ENCODE assay signal across 23 cellular contexts in the genomic region with DNA sequence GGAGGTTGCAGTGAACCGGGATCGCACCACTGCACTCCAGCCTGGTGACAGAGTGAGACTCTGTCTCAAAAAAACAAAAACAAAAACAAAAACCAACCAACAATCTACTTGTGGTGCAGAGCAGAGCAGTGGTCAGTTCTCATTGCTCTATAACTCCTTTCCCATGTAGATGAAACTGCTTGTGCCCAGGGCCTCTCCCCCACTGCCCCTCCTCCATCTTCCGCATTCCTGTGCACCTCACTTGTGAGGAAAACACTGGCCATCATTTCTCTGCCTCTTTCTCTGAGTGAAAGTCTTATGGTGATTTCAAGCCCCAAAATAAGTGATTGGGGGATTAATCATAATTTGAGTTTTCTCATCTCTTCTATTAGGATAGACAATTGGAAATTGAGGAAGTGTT.
DNase-seq lines count a peak whose midpoint lies in the region; FAIRE-seq and TF ChIP-seq lines count a peak whose summit lies in the region.
"Had no signal": no experiment of that assay in that cellular context is flagged by ENCODE, and none has a peak within 500 bp of the region (broad histone marks: within the 10 kb centered on the region; RNA-seq: fewer than 3 reads in every experiment).

No MANE protein-coding gene starts in this region.

- no peak overlapping the region for H3K14ac ChIP-seq in H1 (ENCODE audit: insufficient read length)

- H4K8ac ChIP-seq in H1 (ENCODE audit: extremely low read depth, insufficient read depth, low read length): no peak overlapping the region

- H2AK5ac ChIP-seq in H1 (ENCODE audit: low read depth, low read length): no peak overlapping the region

- no peak for TF ChIP-seq RAD21 in H1 (IDR thresholded peaks at IDR 0.05 in 1 of 2, conservative IDR thresholded peaks at IDR 0.05 in 1 of 2; ENCODE audit: low read depth in 2 of 2, low read length in 2 of 2)

- H3K79me1 ChIP-seq in H1 (ENCODE audit: low read depth, low read length): no peaks in the 10 kb centered on the region

- CTCF ChIA-PET in HEK293 (lab: Yijun Ruan, JAX) (interaction anchor here (0.9 to 2.6 kb wide), 3 partner anchors 11 to 112 kb away, joined by 3 to 17 read pairs (median 5); no protein-coding TSS in a partner anchor), H1 (lab: Charles Lee; ENCODE audit: partially characterized antibody) (interaction anchor here (1.1 to 2.1 kb wide), 3 partner anchors 103 to 117 kb away, joined by 5 to 6 read pairs (median 6); no protein-coding TSS in a partner anchor)

- no peak overlapping the region for H2BK120ac ChIP-seq in H1 (replicated peaks; ENCODE audit: low read depth, low read length)

- H4K20me1 ChIP-seq in H1 (replicated peaks in 1 of 2; ENCODE audit: control insufficient read depth in 1 of 2, insufficient read depth in 2 of 2, low read length in 2 of 2): no peaks in the 10 kb centered on the region
- H4K20me1 ChIP-seq in smooth muscle cell (ENCODE audit: low read depth): no peaks in the 10 kb centered on the region

- TF ChIP-seq POLR2A in H1 (IDR thresholded peaks at IDR 0.05; ENCODE audit: control extremely low read depth in 1 of 2, low read depth in 2 of 2, low read length in 2 of 2): no peak

- H3K4me3 ChIP-seq in HEK293 (ENCODE audit: low read depth, low read length) (no peak overlapping the region), H1 (ENCODE audit: extremely low read depth in 1 of 4, insufficient read depth in 2 of 4, low read depth in 3 of 4, low read length in 4 of 4) (no peak overlapping the region), smooth muscle cell (no peak overlapping the region)
- H3K4me3 ChIP-seq: A549; BLaER1 treated with 17β-estradiol and CSF1 and Interleukin-3, amounts not matched to agents 10 nM and 100 nM; GM23248; HAP-1 had no signal

- H3K18ac ChIP-seq in H1 (ENCODE audit: extremely low read depth, low read length): no peak overlapping the region

- no peak for TF ChIP-seq CTCF in HEK293 (tag by site-specific recombination; IDR thresholded peaks at IDR 0.05)
- TF ChIP-seq CTCF in H1 (IDR thresholded peaks at IDR 0.05; ENCODE audit: control extremely low read depth in 1 of 3, insufficient read depth in 1 of 3, low read depth in 1 of 3, low read length in 3 of 3): no peak
- TF ChIP-seq CTCF in GM13977 (IDR thresholded peaks at IDR 0.05; ENCODE audit: extremely low read depth, insufficient read depth, missing control alignments): no peak
- TF ChIP-seq CTCF in smooth muscle cell (IDR thresholded peaks at IDR 0.05; ENCODE audit: borderline replicate concordance, insufficient read depth, poor library complexity, severe bottlenecking): no peak

- no peaks in the 10 kb centered on the region for H3K36me3 ChIP-seq in HEK293 (ENCODE audit: control insufficient read depth in 2 of 2, insufficient read depth in 1 of 2, low read length in 2 of 2)
- H3K36me3 ChIP-seq in H1 (ENCODE audit: control insufficient read depth in 2 of 4, insufficient read depth in 4 of 4, low read length in 3 of 4): no peaks in the 10 kb centered on the region
- H3K36me3 ChIP-seq in smooth muscle cell (ENCODE audit: low read depth): no peaks in the 10 kb centered on the region
- H3K36me3 ChIP-seq: BE2C; BLaER1 treated with 17β-estradiol and CSF1 and Interleukin-3, amounts not matched to agents 10 nM and 100 nM; HAP-1 had no signal

- POLR2A ChIA-PET in HEK293 (lab: Yijun Ruan, JAX) (no interaction called here), H1 (lab: Charles Lee; ENCODE audit: partially characterized antibody) (no interaction called here)

- 88% methylated on average over 3 of the region's 3 CpGs; no CpG with 5 or more reads in 1 of the 2 experiments for WGBS in H1 (ENCODE audit: extremely low coverage in 1 of 2, insufficient coverage in 1 of 2, insufficient read length in 1 of 2, insufficient replicate concordance in 2 of 2, low coverage in 1 of 2, low lambda C conversion rate in 2 of 2, missing lambda C conversion rate in 1 of 2), 2 experiments
- WGBS in smooth muscle cell (ENCODE audit: low lambda C conversion rate): 90% methylated on average over 3 of the region's 3 CpGs

- no peak overlapping the region for H2BK12ac ChIP-seq in H1 (ENCODE audit: low read depth, low read length)

- H3K9me3 ChIP-seq in HEK293 (ENCODE audit: control insufficient read depth, insufficient read depth, low read depth, low read length): no peaks in the 10 kb centered on the region
- no peaks in the 10 kb centered on the region for H3K9me3 ChIP-seq in H1 (ENCODE audit: insufficient read depth in 2 of 2, low read depth in 1 of 2, low read length in 1 of 2)
- no peaks in the 10 kb centered on the region for H3K9me3 ChIP-seq in smooth muscle cell (replicated peaks; ENCODE audit: low read depth)
- H3K9me3 ChIP-seq: A549; BE2C; BLaER1 treated with 17β-estradiol and CSF1 and Interleukin-3, amounts not matched to agents 10 nM and 100 nM; HAP-1 had no signal

- in situ Hi-C loops in GM13977 (cut with MboI; ENCODE audit: low pct_unique_long_range_greater_than_20kb, low sequenced_read_pairs, unreplicated experiment): loop anchor here (25.0 kb wide), 1 partner anchor 328 kb away; a partner anchor contains a TSS

- H2BK5ac ChIP-seq in H1 (ENCODE audit: low read depth, low read length): no peak overlapping the region; the same call in 1 of the 2 replicates

- H3K27me3 ChIP-seq in H1 (replicated peaks in 1 of 4; ENCODE audit: control insufficient read depth in 3 of 4, extremely low read depth in 1 of 4, insufficient read depth in 3 of 4, low read length in 3 of 4): no peaks in the 10 kb centered on the region; a peak in 1 of 7 replicates
- peaks cover 99% of the 10 kb centered on the region for H3K27me3 ChIP-seq in smooth muscle cell (ENCODE audit: low read depth)
- H3K27me3 ChIP-seq: BLaER1 treated with 17β-estradiol and CSF1 and Interleukin-3, amounts not matched to agents 10 nM and 100 nM had no signal

- FAIRE-seq in H1 (lab: Jason Lieb, UNC): no peak
- FAIRE-seq: A549, D721Med, G401.6, GM12892, GM19239, H54 had no signal

- H3K9ac ChIP-seq in H1 (replicated peaks in 1 of 4; ENCODE audit: extremely low read depth in 1 of 4, low read depth in 3 of 4, low read length in 3 of 4) (no peak overlapping the region), smooth muscle cell (ENCODE audit: low read depth) (no peak overlapping the region)
- H3K9ac ChIP-seq: BLaER1 treated with 17β-estradiol and CSF1 and Interleukin-3, amounts not matched to agents 10 nM and 100 nM; GM23248 had no signal

- no peaks in the 10 kb centered on the region for H3F3A ChIP-seq in smooth muscle cell (ENCODE audit: low read depth)

- no peak for TF ChIP-seq EP300 in H1 (IDR thresholded peaks at IDR 0.05; ENCODE audit: borderline replicate concordance in 1 of 2, low read depth in 2 of 2, low read length in 2 of 2)

- H4K5ac ChIP-seq in H1 (ENCODE audit: insufficient read length, low read depth, low read length): no peak overlapping the region

- H3K27ac ChIP-seq in HEK293 (ENCODE audit: extremely low read depth, low read depth, low read length) (no peak overlapping the region), H1 (ENCODE audit: low read depth, low read length) (no peak overlapping the region), smooth muscle cell (ENCODE audit: low read depth) (no peak overlapping the region)
- H3K27ac ChIP-seq: A549; BLaER1 treated with 17β-estradiol and CSF1 and Interleukin-3, amounts not matched to agents 10 nM and 100 nM; GM23248 had no signal

- H3K4me2 ChIP-seq in H1 (ENCODE audit: insufficient read depth in 1 of 2, low read depth in 2 of 2, low read length in 2 of 2) (no peak overlapping the region), smooth muscle cell (no peak overlapping the region)
- H3K4me2 ChIP-seq: A549; BLaER1 treated with 17β-estradiol and CSF1 and Interleukin-3, amounts not matched to agents 10 nM and 100 nM had no signal

- no peak overlapping the region for H3K4ac ChIP-seq in H1 (replicated peaks; ENCODE audit: insufficient read length, low read depth, low read length)

- H3K56ac ChIP-seq in H1 (replicated peaks; ENCODE audit: insufficient read length, low read depth, low read length): no peak overlapping the region

- no peak overlapping the region for H3K23ac ChIP-seq in H1 (ENCODE audit: insufficient read length)

- no peak overlapping the region for H4K91ac ChIP-seq in H1 (replicated peaks; ENCODE audit: insufficient read length, low read length)

- H3K4me1 ChIP-seq in HEK293 (ENCODE audit: control insufficient read depth, insufficient read depth, low read length): peaks cover 2% of the 10 kb centered on the region; the same call in 1 of the 2 replicates
- peaks cover 2 to 6% (median 5%) of the 10 kb centered on the region in 4 experiments; a peak in 6 of 7 replicates for H3K4me1 ChIP-seq in H1 (replicated peaks in 1 of 4; ENCODE audit: control insufficient read depth in 3 of 4, insufficient read depth in 4 of 4, low read length in 3 of 4)
- no peaks in the 10 kb centered on the region for H3K4me1 ChIP-seq in smooth muscle cell (ENCODE audit: low read depth)
- H3K4me1 ChIP-seq: A549, BE2C, HAP-1 had no signal

- DNase-seq in H1 (ENCODE audit: low read depth in 1 of 2, low spot score in 2 of 2) (no peak), left kidney (ENCODE audit: low read depth, low spot score) (peak; percentile 48), GM13977 (ENCODE audit: low spot score) (no peak), smooth muscle cell (lab: John Stamatoyannopoulos, UW; ENCODE audit: unreplicated experiment) (no peak)
- DNase-seq in activated CD4-positive, alpha-beta T cell treated with anti-CD3 and anti-CD28 coated beads for 1 hour: no peak
- DNase-seq: 8988T; ACHN; AML-193; BE2C; CD4-positive, alpha-beta T cell; CD8-positive, alpha-beta memory T cell; DMS53; DMS79 treated with DMSO at 0.1 percent for 48 hours; GM23248 had no signal

- H2AFZ ChIP-seq in H1 (ENCODE audit: low read length): no peak overlapping the region
- no peak overlapping the region for H2AFZ ChIP-seq in smooth muscle cell (ENCODE audit: low read depth)
- H2AFZ ChIP-seq: GM23248 had no signal

- no peak overlapping the region for H2BK15ac ChIP-seq in H1 (ENCODE audit: low read length)

- H3K79me2 ChIP-seq in H1 (ENCODE audit: control insufficient read depth in 1 of 2, insufficient read depth in 2 of 2, low read length in 2 of 2) (no peaks in the 10 kb centered on the region), smooth muscle cell (ENCODE audit: low read depth) (no peaks in the 10 kb centered on the region)

- H2BK20ac ChIP-seq in H1 (ENCODE audit: low read length): no peak overlapping the region

- H3K23me2 ChIP-seq in H1 (ENCODE audit: low read depth, low read length): no peaks in the 10 kb centered on the region; the same call in 1 of the 2 replicates

TF ChIP-seq in HEK293, 187 proteins besides CTCF, POLR2A, EP300 and RAD21:
- TF ChIP-seq PRDM1 (tag by site-specific recombination; IDR thresholded peaks at IDR 0.05): 0 out of 2 replicates have a peak, but pooled peaks have one; percentile 34
- no peak for TF ChIP-seq ZNF560 (tag by site-specific recombination; IDR thresholded peaks at IDR 0.05; ENCODE audit: borderline replicate concordance)

TF ChIP-seq in H1, 55 proteins besides CTCF, POLR2A, EP300 and RAD21:
- TF ChIP-seq TEAD4 (IDR thresholded peaks at IDR 0.05; ENCODE audit: low read depth, low read length): peak; percentile 77
- no peak for TF ChIP-seq PHF8 (conservative IDR thresholded peaks at IDR 0.05; ENCODE audit: low read depth, low read length)
